ENCODE assay signal across 8 cellular contexts in the genomic region with DNA sequence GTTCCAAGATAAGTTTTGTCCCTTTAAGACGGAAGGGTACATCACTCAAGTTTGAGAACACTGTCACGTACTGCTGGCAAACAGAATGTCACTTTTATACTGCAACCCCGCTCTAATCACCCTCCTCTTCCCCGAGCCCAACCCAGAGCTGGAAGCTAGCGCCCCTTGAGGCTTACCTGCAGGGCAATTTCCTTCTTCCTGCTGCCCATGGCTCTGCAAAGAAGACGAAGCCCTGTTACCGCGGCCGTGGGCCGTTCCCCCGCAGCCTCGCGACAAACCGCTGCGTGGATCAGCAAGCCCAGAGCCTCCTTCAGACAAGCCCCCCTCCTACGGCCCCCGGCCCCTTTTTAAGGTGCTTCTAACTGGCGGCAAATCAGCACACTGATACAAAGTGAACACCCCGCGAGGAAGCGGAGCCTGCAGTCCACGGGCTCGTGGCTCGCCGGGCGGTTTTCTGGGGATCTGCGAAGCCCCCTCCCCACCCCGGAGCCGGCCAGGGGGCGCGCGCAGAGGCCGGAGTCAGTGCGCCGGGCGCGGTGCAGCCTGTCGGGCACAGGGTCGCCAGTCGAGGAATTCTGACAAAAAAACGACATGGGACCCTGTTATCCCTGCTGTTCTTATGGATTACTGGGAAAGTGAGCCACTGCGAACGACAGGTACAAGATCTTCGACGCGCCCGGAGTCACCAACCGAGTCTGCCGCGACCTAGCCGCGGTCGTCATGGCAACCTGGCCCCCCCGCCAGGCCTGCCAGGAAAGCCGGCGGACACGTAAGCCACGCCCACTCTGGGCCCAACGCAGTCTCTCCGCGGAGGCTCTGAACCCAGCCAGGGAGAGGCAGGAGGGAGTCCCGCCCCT. TPM values are rescaled to one million over a fixed set of nuclear protein-coding genes. Genes with fewer than 3 reads are reported as not detected.
DNase-seq lines count a peak whose midpoint lies in the region; ATAC-seq and TF ChIP-seq lines count a peak whose summit lies in the region.

A gene with protein sequence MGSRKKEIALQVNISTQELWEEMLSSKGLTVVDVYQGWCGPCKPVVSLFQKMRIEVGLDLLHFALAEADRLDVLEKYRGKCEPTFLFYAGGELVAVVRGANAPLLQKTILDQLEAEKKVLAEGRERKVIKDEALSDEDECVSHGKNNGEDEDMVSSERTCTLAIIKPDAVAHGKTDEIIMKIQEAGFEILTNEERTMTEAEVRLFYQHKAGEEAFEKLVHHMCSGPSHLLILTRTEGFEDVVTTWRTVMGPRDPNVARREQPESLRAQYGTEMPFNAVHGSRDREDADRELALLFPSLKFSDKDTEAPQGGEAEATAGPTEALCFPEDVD (minus strand): TSS at position 725 of the 857 bp plus-strand sequence. CDS start 516 bp downstream, at position 209.

- H3K4me1 Mint-ChIP-seq in activated CD4-positive, alpha-beta T cell treated with anti-CD3 and anti-CD28 coated beads, Interleukin-2, amount 10 ng/mL, durations not matched to agents 7 days and 5 days = peaks cover 32% of the 10 kb centered on the region

- H3K4me3 Mint-ChIP-seq in activated CD4-positive, alpha-beta T cell treated with anti-CD3 and anti-CD28 coated beads, Interleukin-2, amount 10 ng/mL, durations not matched to agents 7 days and 5 days = peak within 1 kb of the TSS; percentile 87

- no peaks in the 10 kb centered on the region for H3K9me3 Mint-ChIP-seq in activated CD4-positive, alpha-beta T cell treated with anti-CD3 and anti-CD28 coated beads, Interleukin-2, amount 10 ng/mL, durations not matched to agents 7 days and 5 days

- H3K27me3 Mint-ChIP-seq in activated CD4-positive, alpha-beta T cell treated with anti-CD3 and anti-CD28 coated beads, Interleukin-2, amount 10 ng/mL, durations not matched to agents 7 days and 5 days = peaks cover 3% of the 10 kb centered on the region

- H3K27ac Mint-ChIP-seq in activated CD4-positive, alpha-beta T cell treated with anti-CD3 and anti-CD28 coated beads, Interleukin-2, amount 10 ng/mL, durations not matched to agents 7 days and 5 days = peak within 1 kb of the TSS; percentile 86

- ATAC-seq in HG03439 (IDR thresholded peaks at IDR 0.05; ENCODE audit: unreplicated experiment) = peak; percentile 68

- CTCF ChIA-PET in activated CD4-positive, alpha-beta T cell treated with anti-CD3 and anti-CD28 coated beads, Interleukin-2, amount 10 ng/mL, durations not matched to agents 7 days and 5 days (lab: Charles Lee) = interaction anchor here (0.8 to 1.3 kb wide), 4 partner anchors 9 to 265 kb away, joined by 3 to 4 read pairs (median 3); a partner anchor contains a TSS

- POLR2A ChIA-PET in activated CD4-positive, alpha-beta T cell treated with anti-CD3 and anti-CD28 coated beads, Interleukin-2, amount 10 ng/mL, durations not matched to agents 7 days and 5 days (lab: Charles Lee) = no interaction called here

- H3K36me3 Mint-ChIP-seq in activated CD4-positive, alpha-beta T cell treated with anti-CD3 and anti-CD28 coated beads, Interleukin-2, amount 10 ng/mL, durations not matched to agents 7 days and 5 days (ENCODE audit: low read depth) = no peaks in the 10 kb centered on the region

- peak within 1 kb of the TSS; percentile 57 for H3K4me3 ChIP-seq in AG09309 (ENCODE audit: control insufficient read depth, low read depth, low read length)

- peak; percentile 72 for TF ChIP-seq CTCF in AG09309 (IDR thresholded peaks at IDR 0.05; ENCODE audit: control insufficient read depth, insufficient read depth, low read depth, low read length, missing control alignments)

- DNase-seq in AG09309 (ENCODE audit: low read depth) (no peak), GM19238 (ENCODE audit: insufficient read length, low spot score) (peak; percentile 58), NCI-H524 (lab: John Stamatoyannopoulos, UW) (peak; percentile 99), dedifferentiated amniotic fluid mesenchymal stem cell (ENCODE audit: extremely low spot score) (peak; percentile 31), left kidney (ENCODE audit: low read depth, low spot score) (peak; percentile 98)
- peak; percentile 84 for DNase-seq in activated CD4-positive, alpha-beta T cell treated with anti-CD3 and anti-CD28 coated beads, Interleukin-2, amount 10 ng/mL, durations not matched to agents 7 days and 5 days
- DNase-seq in stimulated activated CD4-positive, alpha-beta T cell treated with anti-CD3 and anti-CD28 coated beads, Interleukin-1b, Interleukin-23, amount 100 ng/mL, for 48 hours = peak; percentile 91

RNA-seq across cellular contexts. Expression of the gene that starts here (rescaled TPM):
- total RNA-seq in activated CD4-positive, alpha-beta T cell treated with anti-CD3 and anti-CD28 coated beads, Interleukin-2, amount 10 ng/mL, durations not matched to agents 7 days and 5 days = not detected

Comparison
In these comparisons a context has a peak if more than half of its experiments do, and no peak if none do; other contexts are left out.
1. Peak in DNase-seq in activated CD4-positive, alpha-beta T cell treated with anti-CD3 and anti-CD28 coated beads, Interleukin-2, amount 10 ng/mL, durations not matched to agents 7 days and 5 days; RNA of the gene not detected or under 1 TPM.